ENCODE assay signal across 8 cellular contexts in the genomic region with DNA sequence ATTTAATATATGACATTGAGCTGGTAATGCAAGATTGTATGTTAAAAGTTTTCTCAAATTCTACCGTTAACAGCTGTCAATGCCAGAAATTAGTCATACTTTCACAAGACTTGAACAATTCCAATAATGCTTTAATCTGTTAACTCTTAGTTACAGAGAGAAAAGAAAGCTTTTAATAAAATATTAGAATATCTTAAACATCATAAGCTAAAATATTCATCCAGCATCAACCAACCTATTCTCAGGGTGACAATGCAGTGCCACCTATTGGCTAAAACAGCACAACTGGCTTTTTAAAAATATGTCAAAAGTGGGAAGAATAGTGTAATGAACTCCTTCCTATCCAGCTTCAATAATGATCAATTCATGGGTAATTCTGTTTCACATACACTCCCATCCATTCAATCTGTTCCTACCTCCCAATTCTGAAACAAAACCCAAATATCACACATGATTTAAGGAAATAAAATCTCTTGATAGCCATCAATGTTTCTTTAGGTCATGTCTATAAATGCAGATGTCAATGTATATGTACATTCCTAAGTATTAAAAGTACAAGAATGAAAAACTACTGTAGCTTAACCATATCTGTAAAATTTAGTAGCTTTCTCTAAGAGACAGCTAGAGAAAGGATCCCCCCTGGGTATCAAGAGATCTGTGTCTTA.
DNase-seq lines count a peak whose midpoint lies in the region; ATAC-seq and TF ChIP-seq lines count a peak whose summit lies in the region.

No MANE protein-coding gene starts in this region.

- ATAC-seq in GM23338 (no peak), RWPE2 (ENCODE audit: low read depth) (no peak), left ventricle myocardium superior (peak; percentile 34), GM21528 (IDR thresholded peaks at IDR 0.05; ENCODE audit: low FRiP score, unreplicated experiment) (no peak), HG03439 (IDR thresholded peaks at IDR 0.05; ENCODE audit: unreplicated experiment) (no peak)

- no peaks in the 10 kb centered on the region for H3K9me2 ChIP-seq in GM23338 (ENCODE audit: insufficient read depth)

- no peak overlapping the region for H2AFZ ChIP-seq in GM23338

- H3K4me2 ChIP-seq in GM23338: no peak overlapping the region

- H3K36me3 Mint-ChIP-seq in GM23338 (ENCODE audit: low read depth): no peaks in the 10 kb centered on the region

- no peak for TF ChIP-seq POLR2A in ovary (IDR thresholded peaks at IDR 0.05)

- DNase-seq in COLO829 (ENCODE audit: low spot score) (peak; percentile 3), GM23338 (ENCODE audit: low spot score) (peak; percentile 20), RWPE2 (ENCODE audit: low spot score) (no peak), left ventricle myocardium superior (no peak), NCI-H128 (lab: John Stamatoyannopoulos, UW; ENCODE audit: unreplicated experiment) (no peak), ovary (no peak)

- intact Hi-C loops in left ventricle myocardium superior (cut with micrococcal nuclease): no loop called here
- intact Hi-C loops in ovary (cut with DNase I): no loop called here

- H3K36me3 ChIP-seq in GM23338 (ENCODE audit: insufficient read depth): no peaks in the 10 kb centered on the region
- no peaks in the 10 kb centered on the region; the same call in 1 of the 2 replicates for H3K36me3 ChIP-seq in RWPE2 (ENCODE audit: low read depth)
- no peaks in the 10 kb centered on the region for H3K36me3 ChIP-seq in ovary

- H3K4me1 ChIP-seq in GM23338 (ENCODE audit: insufficient read depth): no peaks in the 10 kb centered on the region
- H3K4me1 ChIP-seq in RWPE2 (ENCODE audit: insufficient read depth, poor library complexity, severe bottlenecking): no peaks in the 10 kb centered on the region
- no peaks in the 10 kb centered on the region for H3K4me1 ChIP-seq in ovary (ENCODE audit: insufficient read depth)

- TF ChIP-seq CTCF in GM23338 (conservative IDR thresholded peaks at IDR 0.05; ENCODE audit: low read depth in 2 of 2): peak; percentile 72 to 77
- TF ChIP-seq CTCF in RWPE2 (IDR thresholded peaks at IDR 0.05; ENCODE audit: poor library complexity, severe bottlenecking): peak; percentile 82
- TF ChIP-seq CTCF in ovary (IDR thresholded peaks at IDR 0.05): no peak

- H3K27ac Mint-ChIP-seq in GM23338: no peak overlapping the region

- no peaks in the 10 kb centered on the region for H3K27me3 ChIP-seq in GM23338 (ENCODE audit: insufficient read depth)
- no peaks in the 10 kb centered on the region for H3K27me3 ChIP-seq in RWPE2 (ENCODE audit: insufficient read depth, poor library complexity, severe bottlenecking)
- no peaks in the 10 kb centered on the region for H3K27me3 ChIP-seq in ovary

- H3K9me3 Mint-ChIP-seq in GM23338: no peaks in the 10 kb centered on the region

- 77 to 90% (median 79%) methylated on average over 1 of the region's 1 CpG for WGBS in ovary, 3 donors

- no peak overlapping the region for H3K4me3 ChIP-seq in GM23338
- no peak overlapping the region for H3K4me3 ChIP-seq in RWPE2 (ENCODE audit: severe bottlenecking)
- no peak overlapping the region for H3K4me3 ChIP-seq in ovary

- no peak overlapping the region for H3K27ac ChIP-seq in GM23338 (ENCODE audit: low read depth)
- H3K27ac ChIP-seq in RWPE2 (ENCODE audit: poor library complexity, severe bottlenecking): no peak overlapping the region
- H3K27ac ChIP-seq in ovary: no peak overlapping the region

- H3F3A ChIP-seq in GM23338 (replicated peaks; ENCODE audit: low read depth): no peaks in the 10 kb centered on the region

- H3K9me3 ChIP-seq in RWPE2 (ENCODE audit: severe bottlenecking) (no peaks in the 10 kb centered on the region), ovary (no peaks in the 10 kb centered on the region)

- H3K4me1 Mint-ChIP-seq in GM23338: no peaks in the 10 kb centered on the region

- no peaks in the 10 kb centered on the region for H3K79me2 ChIP-seq in GM23338 (replicated peaks; ENCODE audit: insufficient read depth)

- TF ChIP-seq EP300 in ovary (IDR thresholded peaks at IDR 0.05): no peak

- H4K20me1 ChIP-seq in GM23338 (replicated peaks; ENCODE audit: insufficient read depth): no peaks in the 10 kb centered on the region

- no peaks in the 10 kb centered on the region for H3K27me3 Mint-ChIP-seq in GM23338 (ENCODE audit: insufficient read depth, low read depth, poor library complexity)

- H3K4me3 Mint-ChIP-seq in GM23338: no peak overlapping the region

TF ChIP-seq in GM23338, 12 proteins besides CTCF, POLR2A, EP300 and RAD21:
- no peak for TF ChIP-seq POLR2AphosphoS5 (IDR thresholded peaks at IDR 0.05; ENCODE audit: low read depth)
- TF ChIP-seq STAT1 (IDR thresholded peaks at IDR 0.05; ENCODE audit: unreplicated experiment): no peak
- TF ChIP-seq CREB1 (CRISPR knock-in tag; IDR thresholded peaks at IDR 0.05; ENCODE audit: low read depth): no peak
- TF ChIP-seq ZNF331 (CRISPR knock-in tag; IDR thresholded peaks at IDR 0.05; ENCODE audit: low read depth): no peak
- no peak for TF ChIP-seq JUNB (IDR thresholded peaks at IDR 0.05; ENCODE audit: unreplicated experiment)
- TF ChIP-seq NANOG (IDR thresholded peaks at IDR 0.05; ENCODE audit: borderline replicate concordance): no peak

Comparison
In these comparisons a context has a peak if more than half of its experiments do, and no peak if none do; other contexts are left out.
1. DNase-seq: peak in COLO829 (single experiment) and GM23338 (single experiment); none in RWPE2 (single experiment), left ventricle myocardium superior (single experiment), NCI-H128 (single experiment) and ovary (0 of 5).
2. CTCF ChIP-seq: peak in GM23338 (2 of 2) and RWPE2 (single experiment); none in ovary (0 of 3).